Comparison of ENCODE assay signal across 1 cellular context in genomic region chr14:74940956-74941565, GRCh38.
TF ChIP-seq lines count a peak whose summit lies in the region.

No MANE protein-coding gene starts in this region.

TF ChIP-seq in SK-N-SH, 30 proteins besides CTCF, POLR2A, EP300 and RAD21 (continued from another document):
- TF ChIP-seq, protein P1, sequence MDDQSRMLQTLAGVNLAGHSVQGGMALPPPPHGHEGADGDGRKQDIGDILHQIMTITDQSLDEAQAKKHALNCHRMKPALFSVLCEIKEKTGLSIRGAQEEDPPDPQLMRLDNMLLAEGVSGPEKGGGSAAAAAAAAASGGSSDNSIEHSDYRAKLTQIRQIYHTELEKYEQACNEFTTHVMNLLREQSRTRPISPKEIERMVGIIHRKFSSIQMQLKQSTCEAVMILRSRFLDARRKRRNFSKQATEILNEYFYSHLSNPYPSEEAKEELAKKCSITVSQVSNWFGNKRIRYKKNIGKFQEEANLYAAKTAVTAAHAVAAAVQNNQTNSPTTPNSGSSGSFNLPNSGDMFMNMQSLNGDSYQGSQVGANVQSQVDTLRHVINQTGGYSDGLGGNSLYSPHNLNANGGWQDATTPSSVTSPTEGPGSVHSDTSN (IDR thresholded peaks at IDR 0.05): no peak
- TF ChIP-seq NFIC (IDR thresholded peaks at IDR 0.05; ENCODE audit: borderline replicate concordance) (no peak), USF1 (IDR thresholded peaks at IDR 0.05; ENCODE audit: borderline replicate concordance, low read depth) (no peak), SMC3 (IDR thresholded peaks at IDR 0.05; ENCODE audit: low read depth, low read length) (no peak), YY1 (IDR thresholded peaks at IDR 0.05; ENCODE audit: low read depth) (no peak), FOXJ3 (CRISPR knock-in tag; IDR thresholded peaks at IDR 0.05) (no peak), FOSL2 (IDR thresholded peaks at IDR 0.05; ENCODE audit: borderline replicate concordance, low read depth) (no peak), TEAD4 (IDR thresholded peaks at IDR 0.05; ENCODE audit: borderline replicate concordance, insufficient read depth) (no peak), CHD2 (IDR thresholded peaks at IDR 0.05; ENCODE audit: low read length, partially characterized antibody) (no peak)
- TF ChIP-seq, protein P2, sequence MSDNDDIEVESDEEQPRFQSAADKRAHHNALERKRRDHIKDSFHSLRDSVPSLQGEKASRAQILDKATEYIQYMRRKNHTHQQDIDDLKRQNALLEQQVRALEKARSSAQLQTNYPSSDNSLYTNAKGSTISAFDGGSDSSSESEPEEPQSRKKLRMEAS (IDR thresholded peaks at IDR 0.05; ENCODE audit: low read depth): no peak
- TF ChIP-seq, protein P3, sequence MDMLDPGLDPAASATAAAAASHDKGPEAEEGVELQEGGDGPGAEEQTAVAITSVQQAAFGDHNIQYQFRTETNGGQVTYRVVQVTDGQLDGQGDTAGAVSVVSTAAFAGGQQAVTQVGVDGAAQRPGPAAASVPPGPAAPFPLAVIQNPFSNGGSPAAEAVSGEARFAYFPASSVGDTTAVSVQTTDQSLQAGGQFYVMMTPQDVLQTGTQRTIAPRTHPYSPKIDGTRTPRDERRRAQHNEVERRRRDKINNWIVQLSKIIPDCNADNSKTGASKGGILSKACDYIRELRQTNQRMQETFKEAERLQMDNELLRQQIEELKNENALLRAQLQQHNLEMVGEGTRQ (IDR thresholded peaks at IDR 0.05; ENCODE audit: borderline replicate concordance, low read depth, low read length): no peak
- TF ChIP-seq, protein P4, sequence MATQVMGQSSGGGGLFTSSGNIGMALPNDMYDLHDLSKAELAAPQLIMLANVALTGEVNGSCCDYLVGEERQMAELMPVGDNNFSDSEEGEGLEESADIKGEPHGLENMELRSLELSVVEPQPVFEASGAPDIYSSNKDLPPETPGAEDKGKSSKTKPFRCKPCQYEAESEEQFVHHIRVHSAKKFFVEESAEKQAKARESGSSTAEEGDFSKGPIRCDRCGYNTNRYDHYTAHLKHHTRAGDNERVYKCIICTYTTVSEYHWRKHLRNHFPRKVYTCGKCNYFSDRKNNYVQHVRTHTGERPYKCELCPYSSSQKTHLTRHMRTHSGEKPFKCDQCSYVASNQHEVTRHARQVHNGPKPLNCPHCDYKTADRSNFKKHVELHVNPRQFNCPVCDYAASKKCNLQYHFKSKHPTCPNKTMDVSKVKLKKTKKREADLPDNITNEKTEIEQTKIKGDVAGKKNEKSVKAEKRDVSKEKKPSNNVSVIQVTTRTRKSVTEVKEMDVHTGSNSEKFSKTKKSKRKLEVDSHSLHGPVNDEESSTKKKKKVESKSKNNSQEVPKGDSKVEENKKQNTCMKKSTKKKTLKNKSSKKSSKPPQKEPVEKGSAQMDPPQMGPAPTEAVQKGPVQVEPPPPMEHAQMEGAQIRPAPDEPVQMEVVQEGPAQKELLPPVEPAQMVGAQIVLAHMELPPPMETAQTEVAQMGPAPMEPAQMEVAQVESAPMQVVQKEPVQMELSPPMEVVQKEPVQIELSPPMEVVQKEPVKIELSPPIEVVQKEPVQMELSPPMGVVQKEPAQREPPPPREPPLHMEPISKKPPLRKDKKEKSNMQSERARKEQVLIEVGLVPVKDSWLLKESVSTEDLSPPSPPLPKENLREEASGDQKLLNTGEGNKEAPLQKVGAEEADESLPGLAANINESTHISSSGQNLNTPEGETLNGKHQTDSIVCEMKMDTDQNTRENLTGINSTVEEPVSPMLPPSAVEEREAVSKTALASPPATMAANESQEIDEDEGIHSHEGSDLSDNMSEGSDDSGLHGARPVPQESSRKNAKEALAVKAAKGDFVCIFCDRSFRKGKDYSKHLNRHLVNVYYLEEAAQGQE (IDR thresholded peaks at IDR 0.05; ENCODE audit: low read depth, low read length): no peak
